Comparison of ENCODE assay signal across 28 cellular contexts in the genomic region with DNA sequence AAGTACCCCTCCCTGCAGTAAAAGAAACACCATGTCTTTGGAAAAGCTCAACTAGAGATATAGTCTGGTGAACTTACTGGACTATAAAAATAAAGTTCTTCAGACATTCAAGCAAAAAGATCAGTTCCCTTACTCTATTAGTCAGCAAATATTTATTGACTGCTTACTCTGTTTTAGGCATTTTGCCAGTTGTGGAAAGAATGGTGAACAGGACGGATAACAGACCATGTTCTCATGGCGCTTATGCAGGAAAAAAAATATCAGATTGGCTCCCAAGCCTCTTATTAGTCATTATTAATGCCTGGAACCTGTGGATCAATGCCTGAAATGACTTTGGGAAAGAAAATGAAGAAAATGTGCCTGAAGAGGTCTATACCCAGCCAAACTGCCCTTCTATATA.
DNase-seq lines count a peak whose midpoint lies in the region; ATAC-seq, FAIRE-seq and TF ChIP-seq lines count a peak whose summit lies in the region.
"Had no signal": no experiment of that assay in that cellular context is flagged by ENCODE, and none has a peak within 500 bp of the region (broad histone marks: within the 10 kb centered on the region; RNA-seq: fewer than 3 reads in every experiment).

No MANE protein-coding gene starts in this region.

- H3K4me2 ChIP-seq in endothelial cell of umbilical vein (ENCODE audit: insufficient read depth, low read length): no peak overlapping the region
- no peak overlapping the region for H3K4me2 ChIP-seq in mesenchymal stem cell (ENCODE audit: low read length, poor library complexity, severe bottlenecking)
- H3K4me2 ChIP-seq: BLaER1 had no signal

- H2AFZ ChIP-seq in endothelial cell of umbilical vein (ENCODE audit: low read depth, low read length): peak overlapping the region; percentile 57
- no peak overlapping the region for H2AFZ ChIP-seq in mesenchymal stem cell (ENCODE audit: low read depth, low read length)

- H3K23ac ChIP-seq in mesenchymal stem cell (ENCODE audit: low read length in 2 of 2): no peak overlapping the region

- no peak for TF ChIP-seq POLR2A in endothelial cell of umbilical vein (IDR thresholded peaks at IDR 0.05; ENCODE audit: low read depth, low read length)

- no peak overlapping the region for H2BK15ac ChIP-seq in mesenchymal stem cell (ENCODE audit: low read depth, poor library complexity, severe bottlenecking)

- no peaks in the 10 kb centered on the region for H4K20me1 ChIP-seq in endothelial cell of umbilical vein (replicated peaks; ENCODE audit: control insufficient read depth, extremely low read depth, insufficient read depth, low read length)
- H4K20me1 ChIP-seq: BLaER1 had no signal

- ATAC-seq in HG02885 (IDR thresholded peaks at IDR 0.05; ENCODE audit: poor library complexity, unreplicated experiment): no peak
- no peak for ATAC-seq in psoas muscle
- ATAC-seq: GM12878, HepG2, K562 had no signal

- H2BK12ac ChIP-seq in mesenchymal stem cell (ENCODE audit: low read length in 2 of 2): no peak overlapping the region

- H3K9me3 ChIP-seq in endothelial cell of umbilical vein (replicated peaks; ENCODE audit: control insufficient read depth, insufficient read depth, low read length) (no peaks in the 10 kb centered on the region), mesenchymal stem cell (ENCODE audit: control insufficient read depth, low read length) (peaks cover 6% of the 10 kb centered on the region), psoas muscle (no peaks in the 10 kb centered on the region)

- no peak overlapping the region for H3K14ac ChIP-seq in mesenchymal stem cell (ENCODE audit: low read length in 2 of 2)

- FAIRE-seq in endothelial cell of umbilical vein (lab: Jason Lieb, UNC): peak; percentile 57
- FAIRE-seq: GM12878, HepG2, K562 had no signal

- dilution Hi-C loops in endothelial cell of umbilical vein (cut with MboI; ENCODE audit: extremely low pct_ligation_motif_present, low sequenced_read_pairs): no loop called here

- DNase-seq in NCI-H1105 treated with DMSO at 0.1 percent for 48 hours (lab: John Stamatoyannopoulos, UW) (peak; percentile 14), NCI-H1105 (lab: John Stamatoyannopoulos, UW) (no peak), endothelial cell of umbilical vein (ENCODE audit: low read depth, low spot score) (peak; percentile 39), mesenchymal stem cell (peak; percentile 58), cardiac septum (ENCODE audit: low spot score) (no peak), OCI-M1 (lab: John Stamatoyannopoulos, UW) (no peak), psoas muscle (no peak)
- DNase-seq: ACHN; CD4-positive, alpha-beta T cell; COR-L47; DMS 273 treated with DMSO at 0.1 percent for 48 hours; DMS79 treated with DMSO at 0.1 percent for 48 hours; GOT3; HCEC 1CT; NCI-H1092; NCI-H146; NCI-H2029 treated with DMSO at 0.1 percent for 48 hours; NCI-H2171; NCI-H524 treated with DMSO at 0.1 percent for 48 hours; SHP77 treated with DMSO at 0.1 percent for 48 hours had no signal

- H3K79me2 ChIP-seq in endothelial cell of umbilical vein (ENCODE audit: control insufficient read depth, insufficient read depth, low read length): no peaks in the 10 kb centered on the region

- H3K4me3 ChIP-seq in endothelial cell of umbilical vein (replicated peaks in 1 of 3; ENCODE audit: insufficient read depth in 1 of 3, low read depth in 1 of 3, low read length in 3 of 3) (no peak overlapping the region), mesenchymal stem cell (ENCODE audit: insufficient read depth in 1 of 2, low read depth in 1 of 2, low read length in 2 of 2) (no peak overlapping the region), psoas muscle (no peak overlapping the region)
- H3K4me3 ChIP-seq: BLaER1, GM12878, K562, SK-N-MC had no signal

- H3K4me1 ChIP-seq in endothelial cell of umbilical vein (ENCODE audit: control insufficient read depth, extremely low read depth, insufficient read depth, low read length) (peaks cover 4% of the 10 kb centered on the region), mesenchymal stem cell (ENCODE audit: control insufficient read depth, insufficient read depth, low read depth, low read length) (no peaks in the 10 kb centered on the region), psoas muscle (no peaks in the 10 kb centered on the region)
- H3K4me1 ChIP-seq: BLaER1 had no signal

- no peak overlapping the region for H4K91ac ChIP-seq in mesenchymal stem cell (ENCODE audit: low read length)

- H3K27ac ChIP-seq in endothelial cell of umbilical vein (ENCODE audit: insufficient read depth, low read depth, low read length): no peak overlapping the region
- no peak overlapping the region for H3K27ac ChIP-seq in mesenchymal stem cell (ENCODE audit: low read length, poor library complexity, severe bottlenecking)
- H3K27ac ChIP-seq in psoas muscle: no peak overlapping the region
- H3K27ac ChIP-seq: 22Rv1, BLaER1, HL-60, SK-N-MC had no signal

- H3K79me1 ChIP-seq in mesenchymal stem cell (replicated peaks; ENCODE audit: low read length, poor library complexity, severe bottlenecking): no peaks in the 10 kb centered on the region

- CTCF ChIA-PET in endothelial cell of umbilical vein (lab: Charles Lee): no interaction called here

- H3K9ac ChIP-seq in endothelial cell of umbilical vein (replicated peaks; ENCODE audit: extremely low read depth, insufficient read depth, low read length) (no peak overlapping the region), mesenchymal stem cell (ENCODE audit: low read length) (no peak overlapping the region)
- H3K9ac ChIP-seq: BLaER1 had no signal

- TF ChIP-seq CTCF in endothelial cell of umbilical vein (IDR thresholded peaks at IDR 0.05; ENCODE audit: extremely low read depth in 1 of 2, insufficient read depth in 1 of 2, low read depth in 1 of 2, low read length in 2 of 2) (no peak), psoas muscle (IDR thresholded peaks at IDR 0.05) (no peak)

- H3K36me3 ChIP-seq in endothelial cell of umbilical vein (ENCODE audit: control insufficient read depth in 2 of 2, extremely low read depth in 1 of 2, insufficient read depth in 2 of 2, low read length in 2 of 2) (no peaks in the 10 kb centered on the region), mesenchymal stem cell (ENCODE audit: control insufficient read depth in 1 of 2, insufficient read depth in 2 of 2, low read depth in 1 of 2, low read length in 2 of 2) (no peaks in the 10 kb centered on the region), psoas muscle (ENCODE audit: insufficient read depth in 1 of 2, low read depth in 1 of 2) (no peaks in the 10 kb centered on the region)
- H3K36me3 ChIP-seq: BLaER1 had no signal

- H3K4ac ChIP-seq in mesenchymal stem cell (ENCODE audit: low read depth in 1 of 2, low read length in 2 of 2): no peak overlapping the region

- intact Hi-C loops in endothelial cell of umbilical vein (cut with micrococcal nuclease) (no loop called here), cardiac septum (cut with DNase I) (no loop called here), psoas muscle (cut with DNase I) (no loop called here)

- H2AK5ac ChIP-seq in mesenchymal stem cell (ENCODE audit: low read length, severe bottlenecking): no peak overlapping the region

- H4K8ac ChIP-seq in mesenchymal stem cell (ENCODE audit: low read length): no peak overlapping the region

- no peaks in the 10 kb centered on the region for H3K9me1 ChIP-seq in endothelial cell of umbilical vein (replicated peaks; ENCODE audit: control insufficient read depth, extremely low read depth, insufficient read depth, low read length)

- H2BK5ac ChIP-seq in mesenchymal stem cell (ENCODE audit: low read depth, low read length, poor library complexity, severe bottlenecking): no peak overlapping the region

- no peak overlapping the region for H2BK120ac ChIP-seq in mesenchymal stem cell (ENCODE audit: low read depth, low read length)

- POLR2A ChIA-PET in endothelial cell of umbilical vein (lab: Charles Lee): no interaction called here

- BruUV-seq in endothelial cell of umbilical vein (replicated peaks; lab: Mats Ljungman, UMichigan): no TSS peak

- H3K27me3 ChIP-seq in endothelial cell of umbilical vein (ENCODE audit: control insufficient read depth in 2 of 2, insufficient read depth in 2 of 2, low read length in 2 of 2) (no peaks in the 10 kb centered on the region), mesenchymal stem cell (ENCODE audit: control insufficient read depth in 1 of 2, insufficient read depth in 1 of 2, low read length in 2 of 2) (no peaks in the 10 kb centered on the region), psoas muscle (ENCODE audit: insufficient read depth in 3 of 3, low read length in 2 of 3) (no peaks in the 10 kb centered on the region)
- H3K27me3 ChIP-seq: BLaER1 had no signal

- H3K18ac ChIP-seq in mesenchymal stem cell (ENCODE audit: low read depth in 1 of 2, low read length in 2 of 2): no peak overlapping the region

- 71% methylated on average over 1 of the region's 2 CpGs for WGBS in mesenchymal stem cell
- 50 to 61% (median 54%) methylated on average over 2 of the region's 2 CpGs for WGBS in psoas muscle, 3 donors

TF ChIP-seq in endothelial cell of umbilical vein, 7 proteins besides CTCF, POLR2A, EP300 and RAD21:
- TF ChIP-seq EZH2 (IDR thresholded peaks at IDR 0.05; ENCODE audit: borderline replicate concordance, low read depth, low read length, severe bottlenecking) (no peak), GATA2 (IDR thresholded peaks at IDR 0.05; ENCODE audit: insufficient read depth, insufficient read length, low read depth, low read length) (peak; percentile 39), FOS (IDR thresholded peaks at IDR 0.05; ENCODE audit: borderline replicate concordance, insufficient read depth, low read length) (no peak), JUN (IDR thresholded peaks at IDR 0.05; ENCODE audit: borderline replicate concordance, insufficient read depth, insufficient read length, low read depth) (no peak)

Comparison
In these comparisons a context has a peak if more than half of its experiments do, and no peak if none do; other contexts are left out.
1. DNase-seq: peak in NCI-H1105 treated with DMSO at 0.1 percent for 48 hours (single experiment), endothelial cell of umbilical vein (single experiment) and mesenchymal stem cell (single experiment); none in NCI-H1105 (single experiment), cardiac septum (single experiment), OCI-M1 (single experiment) and psoas muscle (0 of 2).